In the genomic region with DNA sequence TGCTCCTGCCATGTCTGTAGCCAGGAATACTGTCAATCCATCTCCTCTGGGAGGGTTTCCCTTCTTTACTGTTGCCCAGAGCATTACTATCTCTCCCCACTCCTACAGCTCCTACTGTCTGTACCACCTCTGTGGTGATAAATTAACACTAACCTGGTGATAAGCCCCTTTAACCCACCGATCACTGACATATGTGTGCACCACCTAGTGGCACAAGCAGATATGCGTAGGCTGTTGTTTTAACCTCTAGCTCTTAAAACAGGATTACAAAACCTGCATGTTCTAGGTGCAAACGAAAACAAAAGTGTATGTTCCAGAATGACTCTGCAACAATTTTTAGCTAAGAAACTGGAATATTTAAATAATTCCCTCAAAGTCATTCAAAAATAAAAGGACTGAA, we compare ENCODE assay signal across 8 cellular contexts.
DNase-seq lines count a peak whose midpoint lies in the region; ATAC-seq and TF ChIP-seq lines count a peak whose summit lies in the region.

No MANE protein-coding gene starts in this region.

- no peaks in the 10 kb centered on the region for H3K9me3 ChIP-seq in smooth muscle cell (replicated peaks; ENCODE audit: low read depth)

- TF ChIP-seq CTCF in smooth muscle cell (IDR thresholded peaks at IDR 0.05; ENCODE audit: borderline replicate concordance, insufficient read depth, poor library complexity, severe bottlenecking), result peak; percentile 46

- no peak overlapping the region for H3K27ac Mint-ChIP-seq in activated naive CD8-positive, alpha-beta T cell treated with anti-CD3 and anti-CD28 coated beads, Interleukin-2, amount 50 U/mL, for 24 hours
- H3K27ac Mint-ChIP-seq in activated naive CD8-positive, alpha-beta T cell treated with anti-CD3 and anti-CD28 coated beads for 36 hours, result no peak overlapping the region

- H3K9ac ChIP-seq in smooth muscle cell (ENCODE audit: low read depth), result no peak overlapping the region

- H3F3A ChIP-seq in smooth muscle cell (ENCODE audit: low read depth), result peaks cover 5% of the 10 kb centered on the region

- WGBS in smooth muscle cell (ENCODE audit: low lambda C conversion rate), result 39% methylated on average over 3 of the region's 3 CpGs

- peaks cover 18% of the 10 kb centered on the region for H3K4me1 ChIP-seq in smooth muscle cell (ENCODE audit: low read depth)

- no peaks in the 10 kb centered on the region for H3K27me3 ChIP-seq in smooth muscle cell (ENCODE audit: low read depth)

- H3K4me3 Mint-ChIP-seq in activated naive CD8-positive, alpha-beta T cell treated with anti-CD3 and anti-CD28 coated beads, Interleukin-2, amount 50 U/mL, for 24 hours, result no peak overlapping the region
- no peak overlapping the region for H3K4me3 Mint-ChIP-seq in activated naive CD8-positive, alpha-beta T cell treated with anti-CD3 and anti-CD28 coated beads for 36 hours

- H3K9me3 Mint-ChIP-seq in activated naive CD8-positive, alpha-beta T cell treated with anti-CD3 and anti-CD28 coated beads, Interleukin-2, amount 50 U/mL, for 24 hours, result no peaks in the 10 kb centered on the region
- no peaks in the 10 kb centered on the region for H3K9me3 Mint-ChIP-seq in activated naive CD8-positive, alpha-beta T cell treated with anti-CD3 and anti-CD28 coated beads for 36 hours

- peak; percentile 3 for DNase-seq in activated naive CD8-positive, alpha-beta T cell treated with anti-CD3 and anti-CD28 coated beads, Interleukin-2, amount 50 U/mL, for 24 hours
- DNase-seq in activated naive CD8-positive, alpha-beta T cell treated with anti-CD3 and anti-CD28 coated beads for 36 hours, result no peak
- DNase-seq in astrocyte of the hippocampus (ENCODE audit: low read depth, low spot score), result peak; percentile 24
- no peak for DNase-seq in smooth muscle cell (lab: John Stamatoyannopoulos, UW; ENCODE audit: unreplicated experiment)
- DNase-seq in stimulated activated CD4-positive, alpha-beta T cell treated with anti-CD3 and anti-CD28 coated beads, Interleukin-1b, Interleukin-23, amount 100 ng/mL, for 48 hours, result no peak
- DNase-seq in T1000 (lab: John Stamatoyannopoulos, UW), result no peak
- DNase-seq in stimulated activated CD4-positive, alpha-beta T cell treated with anti-CD3 and anti-CD28 coated beads, Interleukin-4, amount 100 ng/mL, for 24 hours, result no peak

- no peak for ATAC-seq in activated naive CD8-positive, alpha-beta T cell treated with anti-CD3 and anti-CD28 coated beads, Interleukin-2, amount 50 U/mL, for 24 hours
- ATAC-seq in HG03442 (IDR thresholded peaks at IDR 0.05; ENCODE audit: unreplicated experiment), result peak; percentile 72

- H3K4me1 Mint-ChIP-seq in activated naive CD8-positive, alpha-beta T cell treated with anti-CD3 and anti-CD28 coated beads, Interleukin-2, amount 50 U/mL, for 24 hours, result no peaks in the 10 kb centered on the region
- no peaks in the 10 kb centered on the region for H3K4me1 Mint-ChIP-seq in activated naive CD8-positive, alpha-beta T cell treated with anti-CD3 and anti-CD28 coated beads for 36 hours

- no peaks in the 10 kb centered on the region for H3K36me3 Mint-ChIP-seq in activated naive CD8-positive, alpha-beta T cell treated with anti-CD3 and anti-CD28 coated beads, Interleukin-2, amount 50 U/mL, for 24 hours (ENCODE audit: low read depth)
- H3K36me3 Mint-ChIP-seq in activated naive CD8-positive, alpha-beta T cell treated with anti-CD3 and anti-CD28 coated beads for 36 hours, result no peaks in the 10 kb centered on the region

- H3K27ac ChIP-seq in smooth muscle cell (ENCODE audit: low read depth), result no peak overlapping the region

- H2AFZ ChIP-seq in smooth muscle cell (ENCODE audit: low read depth), result no peak overlapping the region

- H3K4me2 ChIP-seq in smooth muscle cell, result no peak overlapping the region

- H3K79me2 ChIP-seq in smooth muscle cell (ENCODE audit: low read depth), result no peaks in the 10 kb centered on the region

- no peak overlapping the region for H3K4me3 ChIP-seq in smooth muscle cell

- peaks cover 9% of the 10 kb centered on the region for H3K27me3 Mint-ChIP-seq in activated naive CD8-positive, alpha-beta T cell treated with anti-CD3 and anti-CD28 coated beads, Interleukin-2, amount 50 U/mL, for 24 hours
- peaks cover 17% of the 10 kb centered on the region for H3K27me3 Mint-ChIP-seq in activated naive CD8-positive, alpha-beta T cell treated with anti-CD3 and anti-CD28 coated beads for 36 hours

- no peaks in the 10 kb centered on the region for H4K20me1 ChIP-seq in smooth muscle cell (ENCODE audit: low read depth)

- no peaks in the 10 kb centered on the region for H3K36me3 ChIP-seq in smooth muscle cell (ENCODE audit: low read depth)

Comparison
In these comparisons a context has a peak if more than half of its experiments do, and no peak if none do; other contexts are left out.
1. DNase-seq: peak in activated naive CD8-positive, alpha-beta T cell treated with anti-CD3 and anti-CD28 coated beads, Interleukin-2, amount 50 U/mL, for 24 hours (single experiment) and astrocyte of the hippocampus (single experiment); none in activated naive CD8-positive, alpha-beta T cell treated with anti-CD3 and anti-CD28 coated beads for 36 hours (single experiment), smooth muscle cell (single experiment), stimulated activated CD4-positive, alpha-beta T cell treated with anti-CD3 and anti-CD28 coated beads, Interleukin-1b, Interleukin-23, amount 100 ng/mL, for 48 hours (single experiment), T1000 (single experiment) and stimulated activated CD4-positive, alpha-beta T cell treated with anti-CD3 and anti-CD28 coated beads, Interleukin-4, amount 100 ng/mL, for 24 hours (single experiment).